Comparison of ENCODE assay signal across 14 cellular contexts in the genomic region with DNA sequence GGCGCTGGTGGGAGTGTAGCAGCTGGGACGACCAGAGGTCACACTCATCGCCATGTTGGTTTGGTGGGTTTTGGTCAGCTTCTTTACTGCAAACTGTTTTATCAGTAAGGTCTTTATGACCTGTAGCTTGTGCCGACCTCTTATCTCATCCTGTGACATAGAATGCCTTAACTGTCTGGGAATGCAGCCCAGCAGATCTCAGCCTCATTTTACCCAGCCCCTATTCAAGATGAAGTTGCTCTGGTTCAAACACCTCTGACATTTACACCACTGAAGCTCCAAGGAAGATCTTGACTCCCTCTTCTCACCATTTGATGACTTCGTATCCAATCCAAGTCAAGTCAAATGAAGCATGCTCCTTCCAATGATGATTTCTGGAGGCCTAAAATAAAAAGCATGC. TPM values are rescaled to one million over a fixed set of nuclear protein-coding genes. Genes with fewer than 3 reads are reported as not detected.
DNase-seq lines count a peak whose midpoint lies in the region; ATAC-seq and TF ChIP-seq lines count a peak whose summit lies in the region.
"Had no signal": no experiment of that assay in that cellular context is flagged by ENCODE, and none has a peak within 500 bp of the region (broad histone marks: within the 10 kb centered on the region; RNA-seq: fewer than 3 reads in every experiment).

No MANE protein-coding gene starts in this region.

- H2AK5ac ChIP-seq in IMR-90 (ENCODE audit: low read depth, low read length), result no peak overlapping the region; the same call in 1 of the 2 replicates

- intact Hi-C loops in CD4-positive, alpha-beta memory T cell (cut with micrococcal nuclease), result loop anchor here (10.0 kb wide), 1 partner anchor 1143 kb away; no protein-coding TSS in a partner anchor
- intact Hi-C loops in IMR-90 (cut with micrococcal nuclease), result no loop called here

- H4K20me1 ChIP-seq in IMR-90 (ENCODE audit: insufficient read depth, low read length), result no peaks in the 10 kb centered on the region; the same call in 1 of the 2 replicates

- CTCF ChIA-PET in CD4-positive, alpha-beta memory T cell (lab: Charles Lee; ENCODE audit: partially characterized antibody), result no interaction called here
- CTCF ChIA-PET in IMR-90 (lab: Yijun Ruan, JAX), result no interaction called here

- peak overlapping the region in 5 of 8 donors; percentile 2 to 67 (median 36) for H3K4me3 Mint-ChIP-seq in CD4-positive, alpha-beta memory T cell
- H3K4me3 Mint-ChIP-seq in endodermal cell, result peak overlapping the region; percentile 74
- H3K4me3 Mint-ChIP-seq in progenitor cell of endocrine pancreas (ENCODE audit: low read depth), result peak overlapping the region; percentile 81

- in situ Hi-C loops in IMR-90 (cut with MboI; ENCODE audit: low sequenced_read_pairs), result loop anchor here (10.0 kb wide), 1 partner anchor 633 kb away; no protein-coding TSS in a partner anchor

- no peak overlapping the region for H2BK5ac ChIP-seq in IMR-90 (ENCODE audit: low read depth, low read length, poor library complexity, severe bottlenecking)

- dilution Hi-C loops in IMR-90 (cut with HindIII; ENCODE audit: low sequenced_read_pairs, unreplicated experiment), result no loop called here

- TF ChIP-seq RAD21 in IMR-90 (IDR thresholded peaks at IDR 0.05; ENCODE audit: low read length), result no peak

- H3K27ac Mint-ChIP-seq in CD4-positive, alpha-beta memory T cell, result peak overlapping the region in 5 of 7 donors; percentile 24 to 84 (median 72)
- no peak overlapping the region for H3K27ac Mint-ChIP-seq in endodermal cell
- no peak overlapping the region for H3K27ac Mint-ChIP-seq in progenitor cell of endocrine pancreas

- no peak overlapping the region for H3K18ac ChIP-seq in IMR-90 (ENCODE audit: low read depth, low read length)

- no peak for TF ChIP-seq POLR2A in IMR-90 (IDR thresholded peaks at IDR 0.05; ENCODE audit: low read depth, low read length)

- H3K14ac ChIP-seq in IMR-90 (replicated peaks; ENCODE audit: low read depth, low read length), result no peak overlapping the region

- no peak for DNase-seq in CD4-positive, alpha-beta memory T cell
- no peak for DNase-seq in IMR-90
- DNase-seq in endodermal cell, result peak; percentile 39
- DNase-seq in progenitor cell of endocrine pancreas (ENCODE audit: low spot score, unreplicated experiment), result no peak
- no peak for DNase-seq in GF-D8 (lab: John Stamatoyannopoulos, UW)
- no peak for DNase-seq in stimulated activated CD4-positive, alpha-beta T cell treated with anti-CD3 and anti-CD28 coated beads, Interleukin-4, amount 100 ng/mL, for 4 hours
- DNase-seq in hypothalamus (lab: John Stamatoyannopoulos, UW), result no peak
- DNase-seq: activated CD4-positive, CD25-positive, alpha-beta regulatory T cell treated with anti-CD3 and anti-CD28 coated beads, Interleukin-2, amount 50 U/mL, for 72 hours; body of pancreas; NCI-H2081 treated with DMSO at 0.1 percent for 48 hours; NCI-H774; small intestine; substantia nigra; T-helper 17 cell had no signal

- H2AK9ac ChIP-seq in IMR-90 (replicated peaks; ENCODE audit: low read depth, low read length, poor library complexity), result peak overlapping the region; percentile 50

- no CpG with 5 or more reads among the region's 5 CpGs for WGBS in IMR-90 (ENCODE audit: extremely low coverage in 2 of 2, insufficient read length in 1 of 2), 2 experiments
- WGBS in endodermal cell (ENCODE audit: insufficient coverage in 1 of 2, insufficient read length in 1 of 2), 2 experiments, result 88 to 90% methylated on average over 4 to 5 of the region's 5 CpGs

- H3K79me1 ChIP-seq in IMR-90 (ENCODE audit: low read depth in 1 of 2, low read length in 2 of 2), result peaks cover 21 to 45% of the 10 kb centered on the region in 2 experiments; a peak in 3 of 4 replicates

- H3K9me3 ChIP-seq in CD4-positive, alpha-beta memory T cell (ENCODE audit: control insufficient read depth in 1 of 2, low read length in 2 of 2), result no peaks in the 10 kb centered on the region
- H3K9me3 ChIP-seq in IMR-90 (ENCODE audit: control insufficient read depth, insufficient read depth, low read length) (no peaks in the 10 kb centered on the region), endodermal cell (ENCODE audit: control insufficient read depth, low read length) (no peaks in the 10 kb centered on the region)
- H3K9me3 ChIP-seq: body of pancreas had no signal

- H3K4me1 ChIP-seq in CD4-positive, alpha-beta memory T cell (ENCODE audit: insufficient read depth, low read length), result peaks cover 20% of the 10 kb centered on the region
- H3K4me1 ChIP-seq in IMR-90 (ENCODE audit: control insufficient read depth, insufficient read depth, low read length), result peaks cover 12% of the 10 kb centered on the region
- H3K4me1 ChIP-seq in endodermal cell (ENCODE audit: control insufficient read depth, insufficient read depth, low read length), result peaks cover 4% of the 10 kb centered on the region

- H4K91ac ChIP-seq in IMR-90 (ENCODE audit: insufficient read depth, low read depth, low read length), result no peak overlapping the region

- peaks cover 8% of the 10 kb centered on the region for H3K36me3 ChIP-seq in CD4-positive, alpha-beta memory T cell (ENCODE audit: insufficient read depth, low read length)
- H3K36me3 ChIP-seq in IMR-90 (ENCODE audit: control insufficient read depth, insufficient read depth, low read length) (peaks cover 5% of the 10 kb centered on the region; the same call in 1 of the 2 replicates), endodermal cell (ENCODE audit: control insufficient read depth, insufficient read depth, low read length) (no peaks in the 10 kb centered on the region)

- TF ChIP-seq CTCF in IMR-90 (conservative IDR thresholded peaks at IDR 0.05; ENCODE audit: low read depth, low read length), result no peak
- TF ChIP-seq CTCF in endodermal cell (conservative IDR thresholded peaks at IDR 0.05), result no peak
- no peak for TF ChIP-seq CTCF in progenitor cell of endocrine pancreas (IDR thresholded peaks at IDR 0.05; ENCODE audit: unreplicated experiment)

- no peak overlapping the region for H4K8ac ChIP-seq in IMR-90 (ENCODE audit: low read depth in 2 of 2, low read length in 2 of 2)

- no peak overlapping the region for H3K23ac ChIP-seq in IMR-90 (ENCODE audit: low read depth, low read length)

- H4K5ac ChIP-seq in IMR-90 (ENCODE audit: low read depth, low read length), result no peak overlapping the region

- H3K4me2 ChIP-seq in IMR-90 (ENCODE audit: low read depth, low read length), result no peak overlapping the region

- H2BK15ac ChIP-seq in IMR-90 (ENCODE audit: low read depth, low read length), result no peak overlapping the region

- H3K56ac ChIP-seq in IMR-90 (ENCODE audit: extremely low read depth, insufficient read depth, low read length), result no peak overlapping the region

- POLR2A ChIA-PET in CD4-positive, alpha-beta memory T cell (lab: Charles Lee; ENCODE audit: partially characterized antibody), result no interaction called here
- POLR2A ChIA-PET in IMR-90 (lab: Charles Lee; ENCODE audit: unreplicated experiment), result no interaction called here

- H3K27ac ChIP-seq in CD4-positive, alpha-beta memory T cell (ENCODE audit: low read depth, low read length), result no peak overlapping the region
- no peak overlapping the region for H3K27ac ChIP-seq in IMR-90 (ENCODE audit: insufficient read depth, low read length)
- no peak overlapping the region for H3K27ac ChIP-seq in endodermal cell (ENCODE audit: low read depth, low read length)

- no TSS peak for BruUV-seq in IMR-90 (replicated peaks; lab: Mats Ljungman, UMichigan)

- H3K36me3 Mint-ChIP-seq in CD4-positive, alpha-beta memory T cell, result peaks cover 0 to 17% of the 10 kb centered on the region in 2 donors
- H3K36me3 Mint-ChIP-seq in endodermal cell (ENCODE audit: low read depth), result peaks cover 14% of the 10 kb centered on the region
- peaks cover 5% of the 10 kb centered on the region for H3K36me3 Mint-ChIP-seq in progenitor cell of endocrine pancreas (ENCODE audit: insufficient read depth)

- H3K9me1 ChIP-seq in IMR-90 (ENCODE audit: insufficient read depth, low read length), result peaks cover 12% of the 10 kb centered on the region

- H2AFZ ChIP-seq in IMR-90 (replicated peaks; ENCODE audit: low read length, poor library complexity), result no peak overlapping the region

- H3K27me3 ChIP-seq in CD4-positive, alpha-beta memory T cell (ENCODE audit: insufficient read depth, low read length), result no peaks in the 10 kb centered on the region
- H3K27me3 ChIP-seq in IMR-90 (ENCODE audit: control insufficient read depth, insufficient read depth, low read length) (no peaks in the 10 kb centered on the region), endodermal cell (ENCODE audit: control insufficient read depth, insufficient read depth, low read length, poor library complexity, severe bottlenecking) (no peaks in the 10 kb centered on the region)
- H3K27me3 ChIP-seq: body of pancreas had no signal

- peaks cover 11 to 37% (median 21%) of the 10 kb centered on the region in 4 donors for H3K4me1 Mint-ChIP-seq in CD4-positive, alpha-beta memory T cell
- H3K4me1 Mint-ChIP-seq in endodermal cell, result peaks cover 13% of the 10 kb centered on the region
- peaks cover 17% of the 10 kb centered on the region for H3K4me1 Mint-ChIP-seq in progenitor cell of endocrine pancreas (ENCODE audit: low read depth)

- no peaks in the 10 kb centered on the region for H3K9me3 Mint-ChIP-seq in CD4-positive, alpha-beta memory T cell
- H3K9me3 Mint-ChIP-seq in endodermal cell, result no peaks in the 10 kb centered on the region
- H3K9me3 Mint-ChIP-seq in progenitor cell of endocrine pancreas (ENCODE audit: low read depth), result no peaks in the 10 kb centered on the region

- H3K4me3 ChIP-seq in CD4-positive, alpha-beta memory T cell (ENCODE audit: low read length in 2 of 2), result no peak overlapping the region
- H3K4me3 ChIP-seq in IMR-90 (ENCODE audit: insufficient read depth, low read depth, low read length), result no peak overlapping the region
- no peak overlapping the region for H3K4me3 ChIP-seq in endodermal cell (ENCODE audit: low read length)
- H3K4me3 ChIP-seq: body of pancreas had no signal

- no peaks in the 10 kb centered on the region for H3K27me3 Mint-ChIP-seq in CD4-positive, alpha-beta memory T cell
- H3K27me3 Mint-ChIP-seq in endodermal cell (ENCODE audit: insufficient read depth) (no peaks in the 10 kb centered on the region), progenitor cell of endocrine pancreas (no peaks in the 10 kb centered on the region)
- H3K27me3 Mint-ChIP-seq: T-helper 17 cell had no signal

- no peak overlapping the region for H3K9ac ChIP-seq in IMR-90 (ENCODE audit: low read depth, low read length)
- H3K9ac ChIP-seq in endodermal cell (ENCODE audit: extremely low read depth, low read length, poor library complexity, severe bottlenecking), result no peak overlapping the region

- H2BK20ac ChIP-seq in IMR-90 (ENCODE audit: low read depth, low read length), result no peak overlapping the region

- no peak overlapping the region for H2BK120ac ChIP-seq in IMR-90 (ENCODE audit: low read depth, low read length)

- ATAC-seq in IMR-90 (ENCODE audit: low read depth), result no peak
- ATAC-seq: body of pancreas, T-helper 17 cell had no signal

- no peak overlapping the region for H3K4ac ChIP-seq in IMR-90 (ENCODE audit: low read depth, low read length)

RNA-seq across cellular contexts. Expression of a gene that starts 2.3 kb away (rescaled TPM):
- total RNA-seq in CD4-positive, alpha-beta memory T cell, result 10 to 100 TPM; 19.3 to 22.2 TPM
- 10 to 100 TPM; 39.7 to 50.2 TPM for polyA plus RNA-seq in CD4-positive, alpha-beta memory T cell
- total RNA-seq in IMR-90 (2012; rRNA removed) (30.6 and 37.3 TPM in 2 replicates), endodermal cell (10 to 100 TPM; 30.1 to 44.3 TPM), progenitor cell of endocrine pancreas (29.1 and 32.1 TPM in 2 replicates)
- polyA plus RNA-seq in IMR-90 (2012; rRNA removed), result 52.5 and 54.1 TPM in 2 replicates
- 44.0 and 63.2 TPM in 2 replicates for polyA plus RNA-seq in IMR-90 (2012; cell fraction: cytosol; rRNA removed)
- polyA plus RNA-seq in IMR-90 (2012; cell fraction: nucleus; rRNA removed; ENCODE audit: low replicate concordance), result 74.3 and 81.9 TPM in 2 replicates
- polyA plus RNA-seq in endodermal cell (2013, experiment 1 of 2), result 30.0 TPM
- polyA plus RNA-seq in endodermal cell (2013, experiment 2 of 2), result 30.2 TPM

RNA-seq across cellular contexts. Expression of a gene that starts 16.1 kb away (rescaled TPM):
- not detected for total RNA-seq in CD4-positive, alpha-beta memory T cell
- polyA plus RNA-seq in CD4-positive, alpha-beta memory T cell, result not detected
- total RNA-seq in IMR-90 (2012; rRNA removed) (0.28 and 0.36 TPM in 2 replicates), endodermal cell (1 to 10 TPM; 4.6 to 5.1 TPM), progenitor cell of endocrine pancreas (7.4 and 8.6 TPM in 2 replicates)
- 1.9 TPM in 2 replicates for polyA plus RNA-seq in IMR-90 (2012; rRNA removed)
- polyA plus RNA-seq in IMR-90 (2012; cell fraction: cytosol; rRNA removed), result 0.74 and 1.2 TPM in 2 replicates
- 4.1 and 11.5 TPM in 2 replicates for polyA plus RNA-seq in IMR-90 (2012; cell fraction: nucleus; rRNA removed; ENCODE audit: low replicate concordance)
- 0.43 TPM for polyA plus RNA-seq in endodermal cell (2013, experiment 1 of 2)
- 1.1 TPM for polyA plus RNA-seq in endodermal cell (2013, experiment 2 of 2)
- total RNA-seq: T-helper 17 cell had no signal

RNA-seq across cellular contexts. Expression of a gene that starts 41.6 kb away (rescaled TPM):
- total RNA-seq in CD4-positive, alpha-beta memory T cell, result 10 to 100 TPM; 50.1 to 50.3 TPM
- polyA plus RNA-seq in CD4-positive, alpha-beta memory T cell, result 1 to 10 TPM in 1 of 2 donors, under 1 TPM in 1; 0.32 to 1.0 TPM
- total RNA-seq in IMR-90 (2012; rRNA removed) (16.4 and 19.2 TPM in 2 replicates), endodermal cell (10 to 100 TPM in 1 of 2 donors, 1 to 10 TPM in 1; 7.7 to 10.7 TPM), progenitor cell of endocrine pancreas (21.5 and 26.2 TPM in 2 replicates)
- 27.1 and 27.9 TPM in 2 replicates for polyA plus RNA-seq in IMR-90 (2012; rRNA removed)
- polyA plus RNA-seq in IMR-90 (2012; cell fraction: cytosol; rRNA removed), result 9.3 and 16.3 TPM in 2 replicates
- polyA plus RNA-seq in IMR-90 (2012; cell fraction: nucleus; rRNA removed; ENCODE audit: low replicate concordance), result 216 and 262 TPM in 2 replicates
- polyA plus RNA-seq in endodermal cell (2013, experiment 1 of 2), result 5.6 TPM
- 5.2 TPM for polyA plus RNA-seq in endodermal cell (2013, experiment 2 of 2)

Comparison
In these comparisons a context has a peak if more than half of its experiments do, and no peak if none do; other contexts are left out.
1. H3K27ac Mint-ChIP-seq: peak in CD4-positive, alpha-beta memory T cell (5 of 7); none in endodermal cell (single experiment) and progenitor cell of endocrine pancreas (single experiment).
2. Peak in every context shown above with its lines, with median percentiles within 50 percentile points of each other: H3K4me3 Mint-ChIP-seq.